Comparison of ENCODE assay signal across 15 cellular contexts in the genomic region with DNA sequence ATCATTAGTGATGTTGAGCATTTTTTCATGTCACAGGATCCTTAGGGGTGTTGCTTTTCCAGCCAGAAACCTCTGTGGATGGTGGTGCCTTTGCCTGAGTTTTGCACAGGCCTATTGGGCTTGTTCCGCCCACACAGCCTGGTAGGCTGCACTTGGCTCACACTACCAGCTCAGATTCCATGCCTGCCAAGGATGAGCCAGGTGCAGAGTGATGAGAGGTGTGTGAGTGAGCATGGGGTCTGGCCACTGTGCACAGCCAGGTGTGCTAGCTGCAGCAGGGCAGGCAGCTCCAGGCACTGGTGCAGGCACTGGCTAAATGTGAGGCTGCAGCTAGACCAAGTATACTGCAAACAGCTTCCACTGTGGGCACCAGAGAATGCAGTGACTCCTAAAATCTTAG.
DNase-seq lines count a peak whose midpoint lies in the region; ATAC-seq and TF ChIP-seq lines count a peak whose summit lies in the region.
"Had no signal": no experiment of that assay in that cellular context is flagged by ENCODE, and none has a peak within 500 bp of the region (broad histone marks: within the 10 kb centered on the region; RNA-seq: fewer than 3 reads in every experiment).

No MANE protein-coding gene starts in this region.

- peaks cover 0 to 2% of the 10 kb centered on the region in 2 donors for H3K36me3 ChIP-seq in neuronal stem cell (replicated peaks in 1 of 2; ENCODE audit: control insufficient read depth in 2 of 2, insufficient read depth in 2 of 2, low read length in 2 of 2)
- H3K36me3 ChIP-seq in upper lobe of right lung = no peaks in the 10 kb centered on the region

- H3K27me3 ChIP-seq in foreskin keratinocyte (no peaks in the 10 kb centered on the region), neuronal stem cell (ENCODE audit: control insufficient read depth in 3 of 3, insufficient read depth in 3 of 3, low read depth in 1 of 3, low read length in 3 of 3) (no peaks in the 10 kb centered on the region), upper lobe of right lung (no peaks in the 10 kb centered on the region)

- TF ChIP-seq CTCF in foreskin keratinocyte (conservative IDR thresholded peaks at IDR 0.05) = no peak
- TF ChIP-seq CTCF in upper lobe of right lung (IDR thresholded peaks at IDR 0.05) = no peak

- H2BK12ac ChIP-seq in neuronal stem cell (ENCODE audit: low read length) = no peak overlapping the region

- H3K14ac ChIP-seq in neuronal stem cell (ENCODE audit: low read length) = no peak overlapping the region

- H3K23ac ChIP-seq in neuronal stem cell (ENCODE audit: low read depth, low read length, poor library complexity) = peak overlapping the region; percentile 73

- H2AK5ac ChIP-seq in neuronal stem cell (ENCODE audit: low read depth, low read length) = no peak overlapping the region

- WGBS in neuronal stem cell (ENCODE audit: extremely low coverage in 2 of 2, insufficient read length in 2 of 2, insufficient replicate concordance in 1 of 2), 2 donors = no CpG with 5 or more reads among the region's 1 CpG

- peak overlapping the region; percentile 64 for H3K18ac ChIP-seq in neuronal stem cell (ENCODE audit: low read length)

- ATAC-seq in foreskin keratinocyte = peak; percentile 15
- ATAC-seq in upper lobe of right lung = peak; percentile 21
- no peak for ATAC-seq in HG03045 (IDR thresholded peaks at IDR 0.05; ENCODE audit: unreplicated experiment)
- ATAC-seq: GM23338, HCT116 had no signal

- no peaks in the 10 kb centered on the region for H3K79me1 ChIP-seq in neuronal stem cell (ENCODE audit: low read depth, low read length)

- H3K4me1 ChIP-seq in foreskin keratinocyte = no peaks in the 10 kb centered on the region
- no peaks in the 10 kb centered on the region for H3K4me1 ChIP-seq in neuronal stem cell (ENCODE audit: control insufficient read depth in 2 of 2, insufficient read depth in 1 of 2, low read depth in 1 of 2, low read length in 2 of 2)
- H3K4me1 ChIP-seq in upper lobe of right lung = no peaks in the 10 kb centered on the region

- no peak overlapping the region for H2BK120ac ChIP-seq in neuronal stem cell (ENCODE audit: low read depth, low read length)

- DNase-seq in foreskin keratinocyte = no peak
- no peak for DNase-seq in neuronal stem cell (ENCODE audit: low spot score)
- peak; percentile 45 for DNase-seq in upper lobe of right lung
- DNase-seq in G401 (ENCODE audit: low spot score) = no peak
- no peak for DNase-seq in epidermal melanocyte (ENCODE audit: insufficient read length, low spot score)
- DNase-seq: C1 segment of cervical spinal cord; CD4-positive, alpha-beta memory T cell; COR-L47; DMS153; DND-41; GF-D8; H9 had no signal

- H3K9me3 ChIP-seq in neuronal stem cell (replicated peaks in 1 of 2; ENCODE audit: control insufficient read depth in 2 of 2, insufficient read depth in 1 of 2, low read depth in 1 of 2, low read length in 2 of 2) (peaks cover 6 to 9% of the 10 kb centered on the region in 2 donors), upper lobe of right lung (no peaks in the 10 kb centered on the region)

- intact Hi-C loops in upper lobe of right lung (cut with DNase I) = no loop called here

- no peak overlapping the region for H2BK15ac ChIP-seq in neuronal stem cell (ENCODE audit: low read length)

- H3K4me2 ChIP-seq in neuronal stem cell (ENCODE audit: insufficient read depth, low read length, poor library complexity, severe bottlenecking) = no peak overlapping the region
- H3K4me2 ChIP-seq: GM23338 had no signal

- no peak overlapping the region for H2BK5ac ChIP-seq in neuronal stem cell (ENCODE audit: low read length)

- H3K4me3 ChIP-seq in neuronal stem cell (ENCODE audit: low read length in 2 of 2) (no peak overlapping the region), upper lobe of right lung (no peak overlapping the region)
- H3K4me3 ChIP-seq: GM23338 had no signal

- in situ Hi-C loops in G401 (cut with HindIII; ENCODE audit: low sequenced_read_pairs) = no loop called here

- H4K91ac ChIP-seq in neuronal stem cell (ENCODE audit: low read depth, low read length, poor library complexity) = no peak overlapping the region

- no peak overlapping the region for H3K4ac ChIP-seq in neuronal stem cell (ENCODE audit: low read length)

- no peak overlapping the region for H3K9ac ChIP-seq in neuronal stem cell (ENCODE audit: low read depth, low read length, poor library complexity)

- H2AFZ ChIP-seq in neuronal stem cell (ENCODE audit: low read length) = no peak overlapping the region
- H2AFZ ChIP-seq: GM23338 had no signal

- H3K27ac ChIP-seq in foreskin keratinocyte = no peak overlapping the region
- no peak overlapping the region for H3K27ac ChIP-seq in neuronal stem cell (replicated peaks; ENCODE audit: low read length)
- H3K27ac ChIP-seq in upper lobe of right lung = no peak overlapping the region

- no peak overlapping the region for H4K8ac ChIP-seq in neuronal stem cell (ENCODE audit: low read depth, low read length)
